ENCODE assay signal across 29 cellular contexts in the genomic region with DNA sequence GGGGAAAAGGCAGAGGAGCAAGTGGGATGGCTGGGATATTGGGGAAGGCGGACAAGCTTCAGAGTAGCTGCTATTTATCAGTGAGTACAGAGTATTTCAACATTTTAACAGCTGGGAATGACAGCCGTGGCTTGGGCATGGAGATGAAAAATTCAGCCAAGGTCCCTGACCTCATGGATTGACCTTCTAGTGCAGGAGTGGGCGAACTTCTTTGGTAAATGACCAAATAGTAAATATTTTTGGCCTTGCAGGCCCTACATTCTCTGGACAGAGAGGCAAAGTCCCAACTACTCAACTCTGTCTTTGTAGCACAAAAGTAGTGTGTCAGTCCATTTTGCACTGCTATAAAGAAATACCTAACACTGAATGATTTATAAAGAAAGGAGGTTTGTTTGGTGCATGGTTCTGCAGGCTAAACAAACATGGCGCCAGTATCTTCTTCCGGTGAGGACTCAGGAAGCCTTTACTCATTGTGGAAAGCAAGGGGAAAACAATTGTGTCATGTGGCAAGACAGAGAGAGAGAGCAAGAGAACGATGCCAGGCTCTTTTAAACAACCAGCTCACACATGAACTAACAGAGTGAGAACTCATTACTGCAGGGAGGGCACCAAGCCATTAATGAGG. TPM values are rescaled to one million over a fixed set of nuclear protein-coding genes. Genes with fewer than 3 reads are reported as not detected.
"Had no signal": no experiment of that assay in that cellular context is flagged by ENCODE, and none has a peak within 500 bp of the region (broad histone marks: within the 10 kb centered on the region; RNA-seq: fewer than 3 reads in every experiment).

No MANE protein-coding gene starts in this region.

- H3K4me1 ChIP-seq: Peyer's patch, SJSA1 had no signal

- H3K9me3 ChIP-seq: Peyer's patch, SJSA1, SK-N-SH had no signal

- H3K27ac ChIP-seq: brain microvascular endothelial cell, Peyer's patch, SJSA1 had no signal

- ATAC-seq: activated CD8-positive, alpha-beta T cell treated with anti-CD3 and anti-CD28 coated beads for 36 hours; activated T-cell treated with anti-CD3 and anti-CD28 coated beads, Interleukin-2, amount 50 U/mL, for 72 hours; activated T-helper 17 cell treated with anti-CD3 and anti-CD28 coated beads, Interleukin-2, amount 50 U/mL, for 72 hours; PC-3 had no signal

- H3K9ac ChIP-seq: SK-N-SH had no signal

- H3K36me3 ChIP-seq: brain microvascular endothelial cell, Peyer's patch, SJSA1 had no signal

- DNase-seq: activated CD4-positive, alpha-beta T cell treated with anti-CD3 and anti-CD28 coated beads, Interleukin-2, amount 10 ng/mL, durations not matched to agents 24 days and 14 days; activated CD4-positive, alpha-beta T cell treated with anti-CD3 and anti-CD28 coated beads, Interleukin-2, amount 50 U/mL, for 4 hours; activated CD8-positive, alpha-beta T cell treated with anti-CD3 and anti-CD28 coated beads for 36 hours; activated effector memory CD4-positive, alpha-beta T cell treated with anti-CD3 and anti-CD28 coated beads, Interleukin-2, amount 50 U/mL, for 16 hours; activated naive CD4-positive, alpha-beta T cell; activated naive CD4-positive, alpha-beta T cell treated with anti-CD3 and anti-CD28 coated beads, Interleukin-2, amount 50 U/mL, for 16 hours; activated naive CD8-positive, alpha-beta T cell treated with anti-CD3 and anti-CD28 coated beads for 36 hours; activated T-cell treated with anti-CD3 and anti-CD28 coated beads, Interleukin-2, amount 50 U/mL, for 1 hour; activated T-cell treated with anti-CD3 and anti-CD28 coated beads, Interleukin-2, amount 50 U/mL, for 72 hours; amniotic stem cell; aorta; brain microvascular endothelial cell; central memory CD4-positive, alpha-beta T cell; NCI-H1436 treated with DMSO at 0.1 percent for 48 hours; NCI-H1694 treated with DMSO at 0.1 percent for 48 hours; NCI-H2029; NCI-H345; NCI-H524 treated with DMSO at 0.1 percent for 48 hours; NK-92 treated with Interleukin-12 subunit alpha and Interleukin-12 subunit beta, amount 100 ng/mL, for 24 hours; PC-3; Peyer's patch; RPMI8226; SHP77 treated with DMSO at 0.1 percent for 48 hours; SK-N-SH had no signal

- H3K27me3 ChIP-seq: brain microvascular endothelial cell, Peyer's patch, SJSA1 had no signal

- H3K4me3 ChIP-seq: Peyer's patch, SJSA1 had no signal

- FAIRE-seq: TTC549 had no signal

- H3K4me2 ChIP-seq: SK-N-SH had no signal

RNA-seq across cellular contexts. Expression of gene TMEM233, which starts 33.6 kb away (rescaled TPM):
- total RNA-seq: activated CD4-positive, alpha-beta T cell treated with anti-CD3 and anti-CD28 coated beads, Interleukin-2, amount 10 ng/mL, durations not matched to agents 24 days and 14 days; activated CD8-positive, alpha-beta memory T cell treated with anti-CD3 and anti-CD28 coated beads for 36 hours; activated CD8-positive, alpha-beta T cell treated with anti-CD3 and anti-CD28 coated beads for 36 hours; activated naive CD8-positive, alpha-beta T cell treated with anti-CD3 and anti-CD28 coated beads for 36 hours; activated T-cell treated with anti-CD3 and anti-CD28 coated beads, Interleukin-2, amount 50 U/mL, for 72 hours; activated T-helper 17 cell treated with anti-CD3 and anti-CD28 coated beads, Interleukin-2, amount 50 U/mL, for 72 hours; MCF 10A; PC-3; SJSA1 had no signal
- polyA plus RNA-seq: aorta had no signal
